ENCODE assay signal across 9 cellular contexts in genomic region chr12:127485528-127485927, GRCh38.
DNase-seq lines count a peak whose midpoint lies in the region; ATAC-seq and TF ChIP-seq lines count a peak whose summit lies in the region.
"Had no signal": no experiment of that assay in that cellular context is flagged by ENCODE, and none has a peak within 500 bp of the region (broad histone marks: within the 10 kb centered on the region; RNA-seq: fewer than 3 reads in every experiment).

No MANE protein-coding gene starts in this region.

- no peak overlapping the region for H3K4me3 Mint-ChIP-seq in natural killer cell

- H3K27ac ChIP-seq in GM23248 (no peak overlapping the region), foreskin keratinocyte (no peak overlapping the region), right lobe of liver (no peak overlapping the region)
- H3K27ac ChIP-seq: Peyer's patch had no signal

- H4K20me1 ChIP-seq in GM23248 (ENCODE audit: insufficient read depth): no peaks in the 10 kb centered on the region

- 20 to 23% methylated on average over 4 of the region's 4 CpGs for WGBS in GM23248 (ENCODE audit: low coverage in 1 of 2, low lambda C conversion rate in 2 of 2, missing lambda C conversion rate in 2 of 2), 2 experiments
- 60% methylated on average over 2 of the region's 4 CpGs for WGBS in right lobe of liver (ENCODE audit: insufficient coverage, low coverage, low lambda C conversion rate, missing lambda C conversion rate)

- H3K4me1 ChIP-seq in GM23248 (ENCODE audit: insufficient read depth) (peaks cover 6% of the 10 kb centered on the region; the same call in 1 of the 2 replicates), foreskin keratinocyte (no peaks in the 10 kb centered on the region), right lobe of liver (no peaks in the 10 kb centered on the region)
- H3K4me1 ChIP-seq: Peyer's patch had no signal

- H3F3A ChIP-seq in GM23248 (ENCODE audit: insufficient read depth): no peaks in the 10 kb centered on the region

- H3K9me3 Mint-ChIP-seq in natural killer cell: peaks cover 3 to 5% of the 10 kb centered on the region in 2 donors

- DNase-seq in AG08395 (ENCODE audit: low spot score) (peak; percentile 77), GM23248 (peak; percentile 96), SK-MEL-5 (ENCODE audit: low read depth, low spot score) (peak; percentile 9), foreskin keratinocyte (peak; percentile 5 to 44), natural killer cell (no peak), right lobe of liver (no peak), NCI-H1092 treated with DMSO at 0.1 percent for 48 hours (lab: John Stamatoyannopoulos, UW) (no peak)
- no peak for DNase-seq in stimulated activated naive CD4-positive, alpha-beta T cell treated with Interleukin-2 at 50 U/mL for 16 hours (lab: John Stamatoyannopoulos, UW)

- no peaks in the 10 kb centered on the region for H3K36me3 Mint-ChIP-seq in natural killer cell

- TF ChIP-seq POLR2A in right lobe of liver (IDR thresholded peaks at IDR 0.05): no peak

- peak; percentile 94 for ATAC-seq in foreskin keratinocyte
- no peak for ATAC-seq in natural killer cell
- ATAC-seq in right lobe of liver: no peak

- H3K4me2 ChIP-seq in GM23248 (ENCODE audit: unreplicated experiment): no peak overlapping the region

- H3K9ac ChIP-seq in GM23248: no peak overlapping the region

- H3K27ac Mint-ChIP-seq in natural killer cell: no peak overlapping the region

- H3K9me3 ChIP-seq in GM23248 (ENCODE audit: low read depth): no peaks in the 10 kb centered on the region
- no peaks in the 10 kb centered on the region for H3K9me3 ChIP-seq in right lobe of liver
- H3K9me3 ChIP-seq: Peyer's patch had no signal

- no peak for TF ChIP-seq CTCF in foreskin keratinocyte (conservative IDR thresholded peaks at IDR 0.05)
- no peak for TF ChIP-seq CTCF in natural killer cell (IDR thresholded peaks at IDR 0.05)
- no peak for TF ChIP-seq CTCF in right lobe of liver (IDR thresholded peaks at IDR 0.05)

- no peaks in the 10 kb centered on the region for H3K36me3 ChIP-seq in GM23248 (ENCODE audit: low read depth)
- H3K36me3 ChIP-seq in right lobe of liver: no peaks in the 10 kb centered on the region
- H3K36me3 ChIP-seq: Peyer's patch had no signal

- in situ Hi-C loops in GM23248 (cut with MboI): loop anchor here (10.0 to 25.0 kb wide), 2 partner anchors 199 to 577 kb away; no protein-coding TSS in a partner anchor
- in situ Hi-C loops in SK-MEL-5 (cut with HindIII; ENCODE audit: low pct_unique_long_range_greater_than_20kb, low sequenced_read_pairs): no loop called here

- no peaks in the 10 kb centered on the region for H3K79me2 ChIP-seq in GM23248 (ENCODE audit: insufficient read depth)

- no peak overlapping the region for H2AFZ ChIP-seq in GM23248

- intact Hi-C loops in natural killer cell (cut with micrococcal nuclease): no loop called here
- intact Hi-C loops in right lobe of liver (cut with DNase I): no loop called here

- H3K9me2 ChIP-seq in GM23248 (ENCODE audit: insufficient read depth): no peaks in the 10 kb centered on the region

- H3K27me3 ChIP-seq in GM23248 (replicated peaks; ENCODE audit: insufficient read depth): no peaks in the 10 kb centered on the region
- no peaks in the 10 kb centered on the region for H3K27me3 ChIP-seq in foreskin keratinocyte
- H3K27me3 ChIP-seq in right lobe of liver: no peaks in the 10 kb centered on the region
- H3K27me3 ChIP-seq: Peyer's patch had no signal

- H3K4me3 ChIP-seq in GM23248: no peak overlapping the region
- H3K4me3 ChIP-seq in right lobe of liver: no peak overlapping the region
- H3K4me3 ChIP-seq: Peyer's patch had no signal

- no peaks in the 10 kb centered on the region for H3K4me1 Mint-ChIP-seq in natural killer cell

- no peaks in the 10 kb centered on the region for H3K27me3 Mint-ChIP-seq in natural killer cell (ENCODE audit: low read depth in 2 of 2)

Comparison
In these comparisons a context has a peak if more than half of its experiments do, and no peak if none do; other contexts are left out.
1. DNase-seq: peak in AG08395 (single experiment), GM23248 (single experiment), SK-MEL-5 (single experiment) and foreskin keratinocyte (2 of 2); none in natural killer cell (single experiment), right lobe of liver (0 of 3), stimulated activated naive CD4-positive, alpha-beta T cell treated with Interleukin-2 at 50 U/mL for 16 hours (single experiment) and NCI-H1092 treated with DMSO at 0.1 percent for 48 hours (single experiment).